ENCODE assay signal across 1 cellular context in the genomic region with DNA sequence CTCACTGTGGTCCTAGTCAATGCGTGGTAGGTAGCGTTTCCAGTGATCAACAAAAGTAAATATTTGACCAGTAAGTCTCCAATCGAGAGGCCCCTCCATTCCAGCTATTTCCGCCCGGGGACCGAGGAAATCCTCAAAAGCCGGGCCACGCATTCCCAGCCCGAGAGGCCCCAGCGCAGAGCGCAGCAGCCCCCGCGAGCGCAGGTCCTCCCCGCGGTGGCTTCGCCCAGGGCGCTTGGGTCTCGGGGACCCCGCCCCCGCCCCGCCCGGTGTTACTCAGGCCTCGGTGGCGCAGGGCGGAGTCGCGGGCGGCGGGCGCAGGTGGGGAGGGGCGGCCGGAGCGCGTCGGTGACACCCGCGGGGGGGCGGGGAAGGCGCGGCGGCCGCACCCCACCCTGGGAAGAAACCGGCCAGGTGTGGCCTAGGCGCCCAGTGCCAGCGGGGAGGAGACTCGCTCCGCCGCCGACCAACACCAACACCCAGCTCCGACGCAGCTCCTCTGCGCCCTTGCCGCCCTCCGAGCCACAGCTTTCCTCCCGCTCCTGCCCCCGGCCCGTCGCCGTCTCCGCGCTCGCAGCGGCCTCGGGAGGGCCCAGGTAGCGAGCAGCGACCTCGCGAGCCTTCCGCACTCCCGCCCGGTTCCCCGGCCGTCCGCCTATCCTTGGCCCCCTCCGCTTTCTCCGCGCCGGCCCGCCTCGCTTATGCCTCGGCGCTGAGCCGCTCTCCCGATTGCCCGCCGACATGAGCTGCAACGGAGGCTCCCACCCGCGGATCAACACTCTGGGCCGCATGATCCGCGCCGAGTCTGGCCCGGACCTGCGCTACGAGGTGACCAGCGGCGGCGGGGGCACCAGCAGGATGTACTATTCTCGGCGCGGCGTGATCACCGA.
TF ChIP-seq lines count a peak whose summit lies in the region.

A gene with protein sequence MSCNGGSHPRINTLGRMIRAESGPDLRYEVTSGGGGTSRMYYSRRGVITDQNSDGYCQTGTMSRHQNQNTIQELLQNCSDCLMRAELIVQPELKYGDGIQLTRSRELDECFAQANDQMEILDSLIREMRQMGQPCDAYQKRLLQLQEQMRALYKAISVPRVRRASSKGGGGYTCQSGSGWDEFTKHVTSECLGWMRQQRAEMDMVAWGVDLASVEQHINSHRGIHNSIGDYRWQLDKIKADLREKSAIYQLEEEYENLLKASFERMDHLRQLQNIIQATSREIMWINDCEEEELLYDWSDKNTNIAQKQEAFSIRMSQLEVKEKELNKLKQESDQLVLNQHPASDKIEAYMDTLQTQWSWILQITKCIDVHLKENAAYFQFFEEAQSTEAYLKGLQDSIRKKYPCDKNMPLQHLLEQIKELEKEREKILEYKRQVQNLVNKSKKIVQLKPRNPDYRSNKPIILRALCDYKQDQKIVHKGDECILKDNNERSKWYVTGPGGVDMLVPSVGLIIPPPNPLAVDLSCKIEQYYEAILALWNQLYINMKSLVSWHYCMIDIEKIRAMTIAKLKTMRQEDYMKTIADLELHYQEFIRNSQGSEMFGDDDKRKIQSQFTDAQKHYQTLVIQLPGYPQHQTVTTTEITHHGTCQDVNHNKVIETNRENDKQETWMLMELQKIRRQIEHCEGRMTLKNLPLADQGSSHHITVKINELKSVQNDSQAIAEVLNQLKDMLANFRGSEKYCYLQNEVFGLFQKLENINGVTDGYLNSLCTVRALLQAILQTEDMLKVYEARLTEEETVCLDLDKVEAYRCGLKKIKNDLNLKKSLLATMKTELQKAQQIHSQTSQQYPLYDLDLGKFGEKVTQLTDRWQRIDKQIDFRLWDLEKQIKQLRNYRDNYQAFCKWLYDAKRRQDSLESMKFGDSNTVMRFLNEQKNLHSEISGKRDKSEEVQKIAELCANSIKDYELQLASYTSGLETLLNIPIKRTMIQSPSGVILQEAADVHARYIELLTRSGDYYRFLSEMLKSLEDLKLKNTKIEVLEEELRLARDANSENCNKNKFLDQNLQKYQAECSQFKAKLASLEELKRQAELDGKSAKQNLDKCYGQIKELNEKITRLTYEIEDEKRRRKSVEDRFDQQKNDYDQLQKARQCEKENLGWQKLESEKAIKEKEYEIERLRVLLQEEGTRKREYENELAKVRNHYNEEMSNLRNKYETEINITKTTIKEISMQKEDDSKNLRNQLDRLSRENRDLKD (N-terminal part only) (plus strand): TSS at position 497 of the 890 bp plus-strand sequence. CDS start 245 bp downstream, at position 742.

TF ChIP-seq in HepG2, 621 proteins besides CTCF, POLR2A, EP300 and RAD21 (continued from another document and continues in another):
- TF ChIP-seq, protein P1, sequence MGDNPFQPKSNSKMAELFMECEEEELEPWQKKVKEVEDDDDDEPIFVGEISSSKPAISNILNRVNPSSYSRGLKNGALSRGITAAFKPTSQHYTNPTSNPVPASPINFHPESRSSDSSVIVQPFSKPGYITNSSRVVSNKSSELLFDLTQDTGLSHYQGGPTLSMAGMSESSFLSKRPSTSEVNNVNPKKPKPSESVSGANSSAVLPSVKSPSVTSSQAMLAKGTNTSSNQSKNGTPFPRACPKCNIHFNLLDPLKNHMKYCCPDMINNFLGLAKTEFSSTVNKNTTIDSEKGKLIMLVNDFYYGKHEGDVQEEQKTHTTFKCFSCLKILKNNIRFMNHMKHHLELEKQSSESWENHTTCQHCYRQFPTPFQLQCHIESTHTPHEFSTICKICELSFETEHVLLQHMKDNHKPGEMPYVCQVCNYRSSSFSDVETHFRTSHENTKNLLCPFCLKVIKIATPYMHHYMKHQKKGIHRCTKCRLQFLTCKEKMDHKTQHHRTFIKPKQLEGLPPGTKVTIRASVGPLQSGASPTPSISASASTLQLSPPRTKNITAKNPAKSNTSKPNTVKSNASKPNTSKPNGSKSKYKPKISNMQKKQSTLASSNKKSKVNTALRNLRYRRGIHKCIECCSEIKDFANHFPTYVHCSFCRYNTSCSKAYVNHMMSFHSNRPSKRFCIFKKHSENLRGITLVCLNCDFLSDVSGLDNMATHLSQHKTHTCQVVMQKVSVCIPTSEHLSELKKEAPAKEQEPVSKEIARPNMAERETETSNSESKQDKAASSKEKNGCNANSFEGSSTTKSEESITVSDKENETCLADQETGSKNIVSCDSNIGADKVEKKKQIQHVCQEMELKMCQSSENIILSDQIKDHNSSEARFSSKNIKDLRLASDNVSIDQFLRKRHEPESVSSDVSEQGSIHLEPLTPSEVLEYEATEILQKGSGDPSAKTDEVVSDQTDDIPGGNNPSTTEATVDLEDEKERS (CRISPR knock-in tag; IDR thresholded peaks at IDR 0.05): no peak; the same call in none of the 2 replicates
- TF ChIP-seq ZNF234 (CRISPR knock-in tag; conservative IDR thresholded peaks at IDR 0.05) (peak; percentile 96), SKI (IDR thresholded peaks at IDR 0.05; ENCODE audit: partially characterized antibody) (peak; percentile 86), TCF12 (IDR thresholded peaks at IDR 0.05) (no peak), TCF12 (CRISPR knock-in tag; IDR thresholded peaks at IDR 0.05) (peak; percentile 95; the same call in 1 of the 2 replicates), TEAD2 (CRISPR knock-in tag; IDR thresholded peaks at IDR 0.05) (peak; percentile 87; the same call in 1 of the 2 replicates), ZNF547 (CRISPR knock-in tag; IDR thresholded peaks at IDR 0.05) (peak; percentile 39), FIP1L1 (IDR thresholded peaks at IDR 0.05; ENCODE audit: borderline replicate concordance, insufficient read depth, low read depth, low read length) (peak; percentile 92; the same call in 1 of the 2 replicates), SRSF1 (optimal IDR thresholded peaks at IDR 0.05; ENCODE audit: low read depth, low read length) (peak; percentile 93), ZNF761 (CRISPR knock-in tag; conservative IDR thresholded peaks at IDR 0.05) (no peak; the same call in 1 of the 2 replicates), MTA1 (CRISPR knock-in tag; IDR thresholded peaks at IDR 0.05; ENCODE audit: borderline replicate concordance) (peak; percentile 44; the same call in 1 of the 2 replicates), CBX5 (CRISPR knock-in tag; IDR thresholded peaks at IDR 0.05; ENCODE audit: borderline replicate concordance) (0 out of 2 replicates have a peak, but pooled peaks have one; percentile 19), ZNF543 (CRISPR knock-in tag; IDR thresholded peaks at IDR 0.05) (peak; percentile 69; the same call in 1 of the 2 replicates), TAF1 (CRISPR knock-in tag; IDR thresholded peaks at IDR 0.05) (peak; percentile 96), GATA4 (IDR thresholded peaks at IDR 0.05; ENCODE audit: borderline replicate concordance, low read depth) (peak; percentile 84; the same call in 1 of the 2 replicates), ZNF33A (CRISPR knock-in tag; IDR thresholded peaks at IDR 0.05; ENCODE audit: borderline replicate concordance) (0 out of 2 replicates have a peak, but pooled peaks have one; percentile 84), ZNF570 (CRISPR knock-in tag; IDR thresholded peaks at IDR 0.05; ENCODE audit: borderline replicate concordance) (no peak), NKX3-1 (CRISPR knock-in tag; IDR thresholded peaks at IDR 0.05) (peak; percentile 47), SALL2 (CRISPR knock-in tag; IDR thresholded peaks at IDR 0.05) (peak; percentile 98), MIER2 (CRISPR knock-in tag; IDR thresholded peaks at IDR 0.05) (no peak), NFRKB (IDR thresholded peaks at IDR 0.05) (no peak), THAP11 (CRISPR knock-in tag; IDR thresholded peaks at IDR 0.05) (peak; percentile 81), MATR3 (CRISPR knock-in tag; IDR thresholded peaks at IDR 0.05) (no peak), NCOA2 (CRISPR knock-in tag; IDR thresholded peaks at IDR 0.05) (peak; percentile 85), NFYC (CRISPR knock-in tag; IDR thresholded peaks at IDR 0.05) (peak; percentile 38; the same call in 1 of the 2 replicates), ASH2L (IDR thresholded peaks at IDR 0.05; ENCODE audit: insufficient read length, low read depth, low read length) (peak; percentile 88), NFE2 (CRISPR knock-in tag; IDR thresholded peaks at IDR 0.05) (no peak)
- TF ChIP-seq, protein P2, sequence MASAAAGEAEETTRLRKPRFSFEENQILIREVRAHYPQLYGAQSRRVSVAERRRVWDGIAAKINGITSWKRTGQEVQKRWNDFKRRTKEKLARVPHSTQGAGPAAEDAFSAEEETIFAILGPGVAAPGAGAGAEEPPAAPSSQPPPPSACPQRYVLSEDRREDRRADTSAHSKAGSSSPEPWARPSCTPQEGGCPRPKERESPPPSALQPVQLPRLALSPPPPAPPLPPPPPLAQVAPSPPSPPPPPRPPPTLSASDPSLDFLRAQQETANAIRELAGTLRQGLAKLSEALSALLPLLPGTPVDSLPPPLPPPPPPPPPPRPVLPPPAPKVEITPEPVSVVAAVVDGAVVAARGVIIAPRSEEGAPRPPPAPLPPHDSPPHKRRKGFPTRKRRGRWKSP (CRISPR knock-in tag; IDR thresholded peaks at IDR 0.05): peak; percentile 95
- TF ChIP-seq, protein P3, sequence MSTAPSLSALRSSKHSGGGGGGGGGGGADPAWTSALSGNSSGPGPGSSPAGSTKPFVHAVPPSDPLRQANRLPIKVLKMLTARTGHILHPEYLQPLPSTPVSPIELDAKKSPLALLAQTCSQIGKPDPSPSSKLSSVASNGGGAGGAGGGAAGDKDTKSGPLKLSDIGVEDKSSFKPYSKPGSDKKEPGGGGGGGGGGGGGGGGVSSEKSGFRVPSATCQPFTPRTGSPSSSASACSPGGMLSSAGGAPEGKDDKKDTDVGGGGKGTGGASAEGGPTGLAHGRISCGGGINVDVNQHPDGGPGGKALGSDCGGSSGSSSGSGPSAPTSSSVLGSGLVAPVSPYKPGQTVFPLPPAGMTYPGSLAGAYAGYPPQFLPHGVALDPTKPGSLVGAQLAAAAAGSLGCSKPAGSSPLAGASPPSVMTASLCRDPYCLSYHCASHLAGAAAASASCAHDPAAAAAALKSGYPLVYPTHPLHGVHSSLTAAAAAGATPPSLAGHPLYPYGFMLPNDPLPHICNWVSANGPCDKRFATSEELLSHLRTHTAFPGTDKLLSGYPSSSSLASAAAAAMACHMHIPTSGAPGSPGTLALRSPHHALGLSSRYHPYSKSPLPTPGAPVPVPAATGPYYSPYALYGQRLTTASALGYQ (CRISPR knock-in tag; IDR thresholded peaks at IDR 0.05): peak; percentile 98
- TF ChIP-seq, protein P4, sequence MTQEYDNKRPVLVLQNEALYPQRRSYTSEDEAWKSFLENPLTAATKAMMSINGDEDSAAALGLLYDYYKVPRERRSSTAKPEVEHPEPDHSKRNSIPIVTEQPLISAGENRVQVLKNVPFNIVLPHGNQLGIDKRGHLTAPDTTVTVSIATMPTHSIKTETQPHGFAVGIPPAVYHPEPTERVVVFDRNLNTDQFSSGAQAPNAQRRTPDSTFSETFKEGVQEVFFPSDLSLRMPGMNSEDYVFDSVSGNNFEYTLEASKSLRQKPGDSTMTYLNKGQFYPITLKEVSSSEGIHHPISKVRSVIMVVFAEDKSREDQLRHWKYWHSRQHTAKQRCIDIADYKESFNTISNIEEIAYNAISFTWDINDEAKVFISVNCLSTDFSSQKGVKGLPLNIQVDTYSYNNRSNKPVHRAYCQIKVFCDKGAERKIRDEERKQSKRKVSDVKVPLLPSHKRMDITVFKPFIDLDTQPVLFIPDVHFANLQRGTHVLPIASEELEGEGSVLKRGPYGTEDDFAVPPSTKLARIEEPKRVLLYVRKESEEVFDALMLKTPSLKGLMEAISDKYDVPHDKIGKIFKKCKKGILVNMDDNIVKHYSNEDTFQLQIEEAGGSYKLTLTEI (CRISPR knock-in tag; conservative IDR thresholded peaks at IDR 0.05): no peak
- TF ChIP-seq, protein P5, sequence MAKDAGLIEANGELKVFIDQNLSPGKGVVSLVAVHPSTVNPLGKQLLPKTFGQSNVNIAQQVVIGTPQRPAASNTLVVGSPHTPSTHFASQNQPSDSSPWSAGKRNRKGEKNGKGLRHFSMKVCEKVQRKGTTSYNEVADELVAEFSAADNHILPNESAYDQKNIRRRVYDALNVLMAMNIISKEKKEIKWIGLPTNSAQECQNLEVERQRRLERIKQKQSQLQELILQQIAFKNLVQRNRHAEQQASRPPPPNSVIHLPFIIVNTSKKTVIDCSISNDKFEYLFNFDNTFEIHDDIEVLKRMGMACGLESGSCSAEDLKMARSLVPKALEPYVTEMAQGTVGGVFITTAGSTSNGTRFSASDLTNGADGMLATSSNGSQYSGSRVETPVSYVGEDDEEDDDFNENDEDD (CRISPR knock-in tag; IDR thresholded peaks at IDR 0.05; ENCODE audit: borderline replicate concordance): no peak; the same call in 1 of the 2 replicates
- TF ChIP-seq, protein P6, sequence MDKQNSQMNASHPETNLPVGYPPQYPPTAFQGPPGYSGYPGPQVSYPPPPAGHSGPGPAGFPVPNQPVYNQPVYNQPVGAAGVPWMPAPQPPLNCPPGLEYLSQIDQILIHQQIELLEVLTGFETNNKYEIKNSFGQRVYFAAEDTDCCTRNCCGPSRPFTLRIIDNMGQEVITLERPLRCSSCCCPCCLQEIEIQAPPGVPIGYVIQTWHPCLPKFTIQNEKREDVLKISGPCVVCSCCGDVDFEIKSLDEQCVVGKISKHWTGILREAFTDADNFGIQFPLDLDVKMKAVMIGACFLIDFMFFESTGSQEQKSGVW (CRISPR knock-in tag; IDR thresholded peaks at IDR 0.05; ENCODE audit: borderline replicate concordance): 0 out of 2 replicates have a peak, but pooled peaks have one; percentile 51
- TF ChIP-seq, protein P7, sequence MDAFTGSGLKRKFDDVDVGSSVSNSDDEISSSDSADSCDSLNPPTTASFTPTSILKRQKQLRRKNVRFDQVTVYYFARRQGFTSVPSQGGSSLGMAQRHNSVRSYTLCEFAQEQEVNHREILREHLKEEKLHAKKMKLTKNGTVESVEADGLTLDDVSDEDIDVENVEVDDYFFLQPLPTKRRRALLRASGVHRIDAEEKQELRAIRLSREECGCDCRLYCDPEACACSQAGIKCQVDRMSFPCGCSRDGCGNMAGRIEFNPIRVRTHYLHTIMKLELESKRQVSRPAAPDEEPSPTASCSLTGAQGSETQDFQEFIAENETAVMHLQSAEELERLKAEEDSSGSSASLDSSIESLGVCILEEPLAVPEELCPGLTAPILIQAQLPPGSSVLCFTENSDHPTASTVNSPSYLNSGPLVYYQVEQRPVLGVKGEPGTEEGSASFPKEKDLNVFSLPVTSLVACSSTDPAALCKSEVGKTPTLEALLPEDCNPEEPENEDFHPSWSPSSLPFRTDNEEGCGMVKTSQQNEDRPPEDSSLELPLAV (CRISPR knock-in tag; conservative IDR thresholded peaks at IDR 0.05; ENCODE audit: low read depth): no peak
- TF ChIP-seq, protein P8, sequence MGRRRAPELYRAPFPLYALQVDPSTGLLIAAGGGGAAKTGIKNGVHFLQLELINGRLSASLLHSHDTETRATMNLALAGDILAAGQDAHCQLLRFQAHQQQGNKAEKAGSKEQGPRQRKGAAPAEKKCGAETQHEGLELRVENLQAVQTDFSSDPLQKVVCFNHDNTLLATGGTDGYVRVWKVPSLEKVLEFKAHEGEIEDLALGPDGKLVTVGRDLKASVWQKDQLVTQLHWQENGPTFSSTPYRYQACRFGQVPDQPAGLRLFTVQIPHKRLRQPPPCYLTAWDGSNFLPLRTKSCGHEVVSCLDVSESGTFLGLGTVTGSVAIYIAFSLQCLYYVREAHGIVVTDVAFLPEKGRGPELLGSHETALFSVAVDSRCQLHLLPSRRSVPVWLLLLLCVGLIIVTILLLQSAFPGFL (CRISPR knock-in tag; IDR thresholded peaks at IDR 0.05): no peak
